ENCODE assay signal across 8 cellular contexts in the genomic region with DNA sequence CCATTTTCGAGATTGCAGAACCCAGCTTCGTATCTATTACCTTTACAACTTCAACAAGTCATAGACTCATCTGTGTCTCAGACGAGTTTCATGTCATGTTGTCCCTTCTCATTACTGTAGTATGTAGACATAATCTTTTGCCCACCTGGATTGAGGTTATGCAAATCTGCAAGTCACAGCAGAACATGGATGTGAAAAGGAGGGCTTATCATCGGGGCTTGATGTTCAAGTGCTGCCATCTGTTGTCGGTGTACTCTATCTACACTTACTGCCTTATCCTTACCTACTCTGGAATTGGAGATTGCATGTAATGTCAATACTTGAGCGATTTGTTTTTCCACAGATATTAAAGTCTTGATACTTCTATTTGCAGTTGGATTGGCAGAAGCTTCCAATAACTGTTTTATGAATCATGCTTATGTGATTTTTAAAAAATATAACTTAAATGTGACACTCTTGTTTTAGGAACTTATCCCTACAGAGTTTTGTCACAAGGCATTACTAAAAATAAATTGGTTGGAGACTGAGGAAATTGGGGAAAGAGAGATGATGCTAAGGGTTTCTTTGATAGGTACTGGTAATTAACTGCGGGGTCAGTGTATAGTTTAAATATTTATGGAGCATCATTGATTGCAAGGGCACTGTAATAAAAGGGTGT. TPM values are rescaled to one million over a fixed set of nuclear protein-coding genes. Genes with fewer than 3 reads are reported as not detected.
DNase-seq lines count a peak whose midpoint lies in the region; ATAC-seq and TF ChIP-seq lines count a peak whose summit lies in the region.

No MANE protein-coding gene starts in this region.

- H3K4me1 Mint-ChIP-seq in activated T-helper 1 cell treated with anti-CD3 and anti-CD28 coated beads, Interleukin-12 subunit alpha, Interleukin-12 subunit beta, Interleukin-2, Interleukin-4 antibody, amounts not matched to agents 30 ng/mL and 10 ng/mL and 1 ng/mL, durations not matched to agents 14 hours and 24 hours and 36 hours (ENCODE audit: low read depth): peaks cover 33% of the 10 kb centered on the region

- H3K27me3 ChIP-seq in foreskin keratinocyte: no peaks in the 10 kb centered on the region

- H3K27ac Mint-ChIP-seq in activated T-helper 1 cell treated with anti-CD3 and anti-CD28 coated beads, Interleukin-12 subunit alpha, Interleukin-12 subunit beta, Interleukin-2, Interleukin-4 antibody, amounts not matched to agents 30 ng/mL and 10 ng/mL and 1 ng/mL, durations not matched to agents 14 hours and 24 hours and 36 hours: no peak overlapping the region

- peaks cover 5% of the 10 kb centered on the region for H3K4me1 ChIP-seq in foreskin keratinocyte

- peak; percentile 39 for DNase-seq in activated CD8-positive, alpha-beta memory T cell treated with anti-CD3 and anti-CD28 coated beads, Interleukin-2, amount 50 U/mL, for 4 hours
- DNase-seq in activated CD8-positive, alpha-beta memory T cell treated with anti-CD3 and anti-CD28 coated beads, Interleukin-2, amount 50 U/mL, for 48 hours: no peak
- peak; percentile 40 for DNase-seq in HS-27A (ENCODE audit: low read depth)
- peak; percentile 72 for DNase-seq in NCI-H748 treated with DMSO at 0.1 percent for 48 hours (lab: John Stamatoyannopoulos, UW)
- DNase-seq in activated T-helper 1 cell treated with anti-CD3 and anti-CD28 coated beads, Interleukin-12 subunit alpha, Interleukin-12 subunit beta, Interleukin-2, Interleukin-4 antibody, amounts not matched to agents 30 ng/mL and 10 ng/mL and 1 ng/mL, durations not matched to agents 14 hours and 24 hours and 36 hours (ENCODE audit: low spot score): peak; percentile 23
- DNase-seq in foreskin keratinocyte: peak in 1 of 2 donors; percentile 59
- DNase-seq in posterior cingulate gyrus: peak in 6 of 10 donors; percentile 13 to 66 (median 40)

- H3K9me3 Mint-ChIP-seq in activated T-helper 1 cell treated with anti-CD3 and anti-CD28 coated beads, Interleukin-12 subunit alpha, Interleukin-12 subunit beta, Interleukin-2, Interleukin-4 antibody, amounts not matched to agents 30 ng/mL and 10 ng/mL and 1 ng/mL, durations not matched to agents 14 hours and 24 hours and 36 hours: no peaks in the 10 kb centered on the region

- no peak overlapping the region for H3K4me3 Mint-ChIP-seq in activated T-helper 1 cell treated with anti-CD3 and anti-CD28 coated beads, Interleukin-12 subunit alpha, Interleukin-12 subunit beta, Interleukin-2, Interleukin-4 antibody, amounts not matched to agents 30 ng/mL and 10 ng/mL and 1 ng/mL, durations not matched to agents 14 hours and 24 hours and 36 hours

- intact Hi-C loops in activated T-helper 1 cell treated with anti-CD3 and anti-CD28 coated beads, Interleukin-12 subunit alpha, Interleukin-12 subunit beta, Interleukin-2, Interleukin-4 antibody, amounts not matched to agents 30 ng/mL and 10 ng/mL and 1 ng/mL, durations not matched to agents 14 hours and 24 hours and 36 hours (cut with micrococcal nuclease): loop anchor here (1.0 to 10.0 kb wide), 5 partner anchors 127 to 1350 kb away; partner anchors contain the start of gene TSPYL4
- intact Hi-C loops in posterior cingulate gyrus (cut with DNase I): loop anchor here (1.0 to 2.0 kb wide), 2 partner anchors 156 to 259 kb away; no protein-coding TSS in a partner anchor

- peaks cover 2% of the 10 kb centered on the region for H3K27me3 Mint-ChIP-seq in activated T-helper 1 cell treated with anti-CD3 and anti-CD28 coated beads, Interleukin-12 subunit alpha, Interleukin-12 subunit beta, Interleukin-2, Interleukin-4 antibody, amounts not matched to agents 30 ng/mL and 10 ng/mL and 1 ng/mL, durations not matched to agents 14 hours and 24 hours and 36 hours (ENCODE audit: insufficient read depth)

- no peak overlapping the region for H3K27ac ChIP-seq in foreskin keratinocyte

- H3K36me3 Mint-ChIP-seq in activated T-helper 1 cell treated with anti-CD3 and anti-CD28 coated beads, Interleukin-12 subunit alpha, Interleukin-12 subunit beta, Interleukin-2, Interleukin-4 antibody, amounts not matched to agents 30 ng/mL and 10 ng/mL and 1 ng/mL, durations not matched to agents 14 hours and 24 hours and 36 hours (ENCODE audit: low read depth): peaks cover 5% of the 10 kb centered on the region

- ATAC-seq in GM21576 (IDR thresholded peaks at IDR 0.05; ENCODE audit: unreplicated experiment) (peak; percentile 41), foreskin keratinocyte (peak; percentile 39)

- TF ChIP-seq CTCF in foreskin keratinocyte (conservative IDR thresholded peaks at IDR 0.05): peak; percentile 84

RNA-seq across cellular contexts. Expression of gene GOPC, which starts 3.0 kb away (rescaled TPM):
- 23.6 and 24.3 TPM in 2 replicates for total RNA-seq in activated T-helper 1 cell treated with anti-CD3 and anti-CD28 coated beads, Interleukin-12 subunit alpha, Interleukin-12 subunit beta, Interleukin-2, Interleukin-4 antibody, amounts not matched to agents 30 ng/mL and 10 ng/mL and 1 ng/mL, durations not matched to agents 14 hours and 24 hours and 36 hours
- 28.1 and 28.7 TPM in 2 replicates for total RNA-seq in foreskin keratinocyte
- 8.6 and 10.3 TPM in 2 replicates for polyA plus RNA-seq in foreskin keratinocyte
